In the genomic region with DNA sequence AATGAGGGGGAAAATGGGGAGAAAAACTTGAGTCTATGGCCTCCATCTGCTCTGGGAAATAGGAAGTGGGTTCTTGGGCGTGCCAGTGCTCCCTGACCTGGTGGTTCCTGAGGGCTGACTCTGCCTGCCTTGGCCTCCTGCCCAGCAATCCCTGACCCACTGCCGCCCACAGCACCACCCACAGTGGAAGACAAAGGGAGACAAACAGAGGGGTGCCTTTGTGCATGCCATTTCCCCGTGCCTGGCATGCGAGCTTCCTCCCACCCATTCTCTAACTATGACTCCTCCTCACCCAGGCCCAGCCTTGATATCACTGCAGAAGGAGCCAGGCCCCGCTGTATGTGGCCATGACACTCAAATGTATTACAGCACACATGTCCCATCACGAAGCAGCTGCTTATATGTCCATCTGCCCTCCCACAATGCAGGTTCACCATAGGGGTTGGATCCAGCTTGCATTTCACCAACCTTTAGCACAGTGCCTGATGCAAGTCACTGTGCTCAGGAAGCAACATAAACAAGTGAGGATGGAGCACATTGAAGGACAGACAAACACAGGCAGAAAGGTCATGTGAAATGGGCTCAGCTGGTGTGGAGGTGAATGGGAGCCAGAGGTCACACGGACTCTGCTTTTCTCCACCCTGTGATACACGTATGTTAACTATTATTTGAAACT, we compare ENCODE assay signal across 1 cellular context.
TF ChIP-seq lines count a peak whose summit lies in the region.

No MANE protein-coding gene starts in this region.

TF ChIP-seq in HEK293, 187 proteins besides CTCF, POLR2A, EP300 and RAD21 (continued from another document):
- TF ChIP-seq ZIC2 (tag by site-specific recombination; IDR thresholded peaks at IDR 0.05): peak; percentile 82
- TF ChIP-seq ZNF132 (tag by site-specific recombination; IDR thresholded peaks at IDR 0.05; ENCODE audit: borderline replicate concordance): no peak
- TF ChIP-seq KLF7 (tag by site-specific recombination; IDR thresholded peaks at IDR 0.05; ENCODE audit: borderline replicate concordance): no peak
